Comparison of ENCODE assay signal across 34 cellular contexts in the genomic region with DNA sequence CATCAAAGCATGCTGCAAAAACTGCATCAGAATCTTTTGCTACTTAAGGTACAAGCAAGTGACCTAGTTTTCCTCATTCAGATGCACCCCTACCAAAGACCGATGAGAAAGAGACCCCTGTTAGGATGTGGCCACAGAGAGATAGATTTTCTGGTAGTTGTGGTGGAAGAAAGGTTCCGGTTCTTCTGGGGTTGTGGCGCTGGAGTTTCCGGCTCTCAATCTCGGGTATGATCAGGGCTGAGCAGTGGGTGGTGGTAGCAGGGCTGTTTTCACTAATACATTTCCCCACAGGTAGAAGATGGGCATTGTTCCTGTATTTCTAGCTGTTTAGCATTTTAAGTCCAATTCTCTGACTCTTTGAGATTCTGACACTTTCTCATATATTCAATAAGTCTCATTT.
DNase-seq lines count a peak whose midpoint lies in the region; ATAC-seq and TF ChIP-seq lines count a peak whose summit lies in the region.
"Had no signal": no experiment of that assay in that cellular context is flagged by ENCODE, and none has a peak within 500 bp of the region (broad histone marks: within the 10 kb centered on the region; RNA-seq: fewer than 3 reads in every experiment).

No MANE protein-coding gene starts in this region.

- DNase-seq in activated CD4-positive, alpha-beta T cell treated with anti-CD3 and anti-CD28 coated beads, Interleukin-2, amount 50 U/mL, for 1 hour, result peak; percentile 1
- no peak for DNase-seq in activated CD4-positive, alpha-beta T cell treated with anti-CD3 and anti-CD28 coated beads, Interleukin-2, amount 50 U/mL, for 4 hours
- DNase-seq in stimulated activated naive CD4-positive, alpha-beta T cell treated with Interleukin-2 at 50 U/mL for 16 hours (lab: John Stamatoyannopoulos, UW), result peak; percentile 1
- no peak for DNase-seq in stimulated activated naive CD4-positive, alpha-beta T cell (lab: John Stamatoyannopoulos, UW)
- DNase-seq in central memory CD4-positive, alpha-beta T cell, result peak; percentile 16
- DNase-seq in GM20000 (ENCODE audit: low spot score), result no peak
- DNase-seq in DMS 273 treated with DMSO at 0.1 percent for 48 hours (lab: John Stamatoyannopoulos, UW), result no peak
- DNase-seq: 8988T; activated CD4-positive, alpha-beta T cell treated with anti-CD3 and anti-CD28 coated beads for 36 hours; activated gamma-delta T cell; body of pancreas; C1 segment of cervical spinal cord; Calu3; DMS79 treated with DMSO at 0.1 percent for 48 hours; dorsolateral prefrontal cortex; foreskin melanocyte; GF-D8; heart left ventricle; kidney; left ventricle myocardium superior; mesendoderm; NCI-H1092 treated with DMSO at 0.1 percent for 48 hours; NCI-H1694 treated with DMSO at 0.1 percent for 48 hours; NCI-H446; NCI-H748 treated with DMSO at 0.1 percent for 48 hours; Peyer's patch; posterior cingulate gyrus; right cardiac atrium; SHP77; stimulated activated CD4-positive, alpha-beta T cell treated with anti-CD3 and anti-CD28 coated beads, Interleukin-2, amount 100 ng/mL, for 24 hours; T-helper 9 cell; upper lobe of right lung had no signal

- ATAC-seq in activated CD4-positive, CD25-positive, alpha-beta regulatory T cell treated with anti-CD3 and anti-CD28 coated beads, Interleukin-2, amount 50 U/mL, for 24 hours, result no peak
- ATAC-seq: activated CD4-positive, alpha-beta T cell treated with anti-CD3 and anti-CD28 coated beads for 36 hours; body of pancreas; heart left ventricle; K562; left ventricle myocardium superior; right cardiac atrium; upper lobe of right lung had no signal

- no peak for TF ChIP-seq CTCF in GM20000 (IDR thresholded peaks at IDR 0.05; ENCODE audit: extremely low read depth, missing control alignments)

Comparison
In these comparisons a context has a peak if more than half of its experiments do, and no peak if none do; other contexts are left out.
1. DNase-seq: peak in activated CD4-positive, alpha-beta T cell treated with anti-CD3 and anti-CD28 coated beads, Interleukin-2, amount 50 U/mL, for 1 hour (single experiment), stimulated activated naive CD4-positive, alpha-beta T cell treated with Interleukin-2 at 50 U/mL for 16 hours (single experiment) and central memory CD4-positive, alpha-beta T cell (single experiment); none in activated CD4-positive, alpha-beta T cell treated with anti-CD3 and anti-CD28 coated beads, Interleukin-2, amount 50 U/mL, for 4 hours (0 of 2), stimulated activated naive CD4-positive, alpha-beta T cell (0 of 6), GM20000 (single experiment) and DMS 273 treated with DMSO at 0.1 percent for 48 hours (single experiment).